In genomic region chr22:17855891-17856290, GRCh38 we compare ENCODE assay signal across 21 cellular contexts.
DNase-seq lines count a peak whose midpoint lies in the region; ATAC-seq, FAIRE-seq and TF ChIP-seq lines count a peak whose summit lies in the region.
"Had no signal": no experiment of that assay in that cellular context is flagged by ENCODE, and none has a peak within 500 bp of the region (broad histone marks: within the 10 kb centered on the region; RNA-seq: fewer than 3 reads in every experiment).

No MANE protein-coding gene starts in this region.

- H3K9me3 ChIP-seq in K562 (replicated peaks; ENCODE audit: control insufficient read depth, insufficient read depth, low read depth, low read length) (no peaks in the 10 kb centered on the region), esophagus muscularis mucosa (no peaks in the 10 kb centered on the region), mucosa of rectum (ENCODE audit: control insufficient read depth in 2 of 2, low read length in 2 of 2) (no peaks in the 10 kb centered on the region), stomach (no peaks in the 10 kb centered on the region), gastrocnemius medialis (no peaks in the 10 kb centered on the region), kidney (ENCODE audit: control insufficient read depth in 1 of 2, low read length in 2 of 2) (no peaks in the 10 kb centered on the region)
- H3K9me3 ChIP-seq: BLaER1, Peyer's patch had no signal

- no peaks in the 10 kb centered on the region; the same call in 2 of the 3 replicates for H3K36me3 ChIP-seq in K562 (ENCODE audit: control insufficient read depth, insufficient read depth, low read length)
- H3K36me3 ChIP-seq in esophagus muscularis mucosa = peaks cover 0 to 29% (median 9%) of the 10 kb centered on the region in 4 donors
- peaks cover 18 to 28% of the 10 kb centered on the region in 2 donors for H3K36me3 ChIP-seq in mucosa of rectum (ENCODE audit: control insufficient read depth in 2 of 2, insufficient read depth in 2 of 2, low read length in 2 of 2)
- peaks cover 0 to 27% (median 8%) of the 10 kb centered on the region in 4 donors for H3K36me3 ChIP-seq in stomach
- no peaks in the 10 kb centered on the region for H3K36me3 ChIP-seq in gastrocnemius medialis
- H3K36me3 ChIP-seq in kidney (ENCODE audit: control insufficient read depth in 1 of 2, insufficient read depth in 2 of 2, low read length in 2 of 2) = peaks cover 2 to 5% of the 10 kb centered on the region in 2 donors

- no peak for TF ChIP-seq EP300 in K562 (IDR thresholded peaks at IDR 0.05; ENCODE audit: low read length)
- TF ChIP-seq EP300 in esophagus muscularis mucosa (IDR thresholded peaks at IDR 0.05) = no peak
- TF ChIP-seq EP300 in stomach (IDR thresholded peaks at IDR 0.05) = no peak

- TF ChIP-seq POLR2A in K562 (conservative IDR thresholded peaks at IDR 0.05) = no peak
- no peak for TF ChIP-seq POLR2A in esophagus muscularis mucosa (IDR thresholded peaks at IDR 0.05; ENCODE audit: low read depth)
- TF ChIP-seq POLR2A in stomach (IDR thresholded peaks at IDR 0.05) = no peak
- no peak for TF ChIP-seq POLR2A in gastrocnemius medialis (IDR thresholded peaks at IDR 0.05)

- H3K4me3 ChIP-seq in K562 = no peak overlapping the region
- H3K4me3 ChIP-seq in esophagus muscularis mucosa = no peak overlapping the region
- no peak overlapping the region for H3K4me3 ChIP-seq in mucosa of rectum (ENCODE audit: low read length in 2 of 2)
- no peak overlapping the region for H3K4me3 ChIP-seq in stomach
- H3K4me3 ChIP-seq in gastrocnemius medialis = no peak overlapping the region
- no peak overlapping the region for H3K4me3 ChIP-seq in kidney (ENCODE audit: low read length in 2 of 2)
- H3K4me3 ChIP-seq: BLaER1, Peyer's patch had no signal

- no peak for TF ChIP-seq RAD21 in K562 (CRISPR knock-in tag; conservative IDR thresholded peaks at IDR 0.05 in 1 of 2, IDR thresholded peaks at IDR 0.05 in 1 of 2)

- peaks cover 0 to 5% of the 10 kb centered on the region in 2 experiments; a peak in 3 of 5 replicates for H3K4me1 ChIP-seq in K562 (replicated peaks in 1 of 2; ENCODE audit: control insufficient read depth in 2 of 2, insufficient read depth in 2 of 2, low read length in 2 of 2)
- H3K4me1 ChIP-seq in esophagus muscularis mucosa = peaks cover 55 to 93% (median 77%) of the 10 kb centered on the region in 4 donors
- peaks cover 31 to 36% of the 10 kb centered on the region in 2 donors for H3K4me1 ChIP-seq in mucosa of rectum (ENCODE audit: control insufficient read depth in 2 of 2, insufficient read depth in 2 of 2, low read length in 2 of 2)
- H3K4me1 ChIP-seq in stomach = peaks cover 4 to 52% (median 21%) of the 10 kb centered on the region in 4 donors
- peaks cover 24 to 34% of the 10 kb centered on the region in 2 donors for H3K4me1 ChIP-seq in gastrocnemius medialis
- H3K4me1 ChIP-seq in kidney (ENCODE audit: control insufficient read depth in 1 of 2, insufficient read depth in 1 of 2, low read depth in 1 of 2, low read length in 2 of 2) = peaks cover 4 to 14% of the 10 kb centered on the region in 2 donors

- BruUV-seq in K562 (replicated peaks; lab: Mats Ljungman, UMichigan) = no TSS peak

- intact Hi-C loops in K562 (cut with micrococcal nuclease) (no loop called here), esophagus muscularis mucosa (cut with DNase I) (no loop called here), stomach (cut with DNase I; ENCODE audit: low total_unique reads) (no loop called here), gastrocnemius medialis (cut with DNase I; ENCODE audit: low total_unique reads) (no loop called here), kidney (cut with DNase I) (no loop called here)

- H3K4me2 ChIP-seq in K562 (ENCODE audit: insufficient read depth, low read length) = no peak overlapping the region
- H3K4me2 ChIP-seq: BLaER1 had no signal

- TF ChIP-seq CTCF in K562 (IDR thresholded peaks at IDR 0.05 in 2 of 3, conservative IDR thresholded peaks at IDR 0.05 in 1 of 3; ENCODE audit: insufficient read depth in 2 of 3, low read depth in 1 of 3, low read length in 3 of 3) = no peak
- no peak for TF ChIP-seq CTCF in esophagus muscularis mucosa (IDR thresholded peaks at IDR 0.05)
- no peak for TF ChIP-seq CTCF in stomach (IDR thresholded peaks at IDR 0.05)
- no peak for TF ChIP-seq CTCF in RWPE1 (conservative IDR thresholded peaks at IDR 0.05; ENCODE audit: low read depth)
- no peak for TF ChIP-seq CTCF in gastrocnemius medialis (IDR thresholded peaks at IDR 0.05 in 4 of 5, conservative IDR thresholded peaks at IDR 0.05 in 1 of 5)
- no peak for TF ChIP-seq CTCF in kidney (IDR thresholded peaks at IDR 0.05; ENCODE audit: borderline replicate concordance, extremely low read depth, insufficient read depth)

- no peaks in the 10 kb centered on the region for H3K79me2 ChIP-seq in K562 (ENCODE audit: control insufficient read depth, insufficient read depth, low read length)

- H4K20me1 ChIP-seq in K562 (replicated peaks; ENCODE audit: control insufficient read depth, insufficient read depth, low read length) = peaks cover 10% of the 10 kb centered on the region

- H3K27me3 ChIP-seq in K562 (ENCODE audit: control insufficient read depth in 2 of 2, insufficient read depth in 2 of 2, low read length in 2 of 2) (no peaks in the 10 kb centered on the region), esophagus muscularis mucosa (no peaks in the 10 kb centered on the region), mucosa of rectum (ENCODE audit: control insufficient read depth in 2 of 2, insufficient read depth in 2 of 2, low read length in 2 of 2) (no peaks in the 10 kb centered on the region), stomach (no peaks in the 10 kb centered on the region), gastrocnemius medialis (no peaks in the 10 kb centered on the region)
- H3K27me3 ChIP-seq: BLaER1, Peyer's patch had no signal

- FAIRE-seq in K562 (lab: Jason Lieb, UNC) (no peak), kidney (lab: Jason Lieb, UNC) (no peak)
- FAIRE-seq: GM19239 had no signal

- H3K27ac ChIP-seq in K562 (ENCODE audit: extremely low read depth, low read depth, low read length) (no peak overlapping the region), esophagus muscularis mucosa (replicated peaks in 1 of 4) (peak overlapping the region; percentile 48 to 93 (median 92)), mucosa of rectum (ENCODE audit: low read depth in 2 of 2, low read length in 2 of 2) (peak overlapping the region; percentile 23 to 28), stomach (peak overlapping the region in 3 of 5 donors; percentile 36 to 87 (median 70)), RWPE1 (no peak overlapping the region), gastrocnemius medialis (no peak overlapping the region), kidney (ENCODE audit: low read depth in 2 of 2, low read length in 2 of 2) (no peak overlapping the region)
- H3K27ac ChIP-seq: BLaER1 had no signal

- POLR2A ChIA-PET in K562 (lab: Yijun Ruan, JAX) (interaction anchor here (0.7 kb wide), 1 partner anchor 9 kb away, joined by 3 read pairs; no protein-coding TSS in a partner anchor), RWPE1 (lab: Yijun Ruan, JAX; ENCODE audit: low non-redundant PET) (no interaction called here)

- H3K9me1 ChIP-seq in K562 (ENCODE audit: control insufficient read depth, insufficient read depth, low read length) = no peaks in the 10 kb centered on the region

- in situ Hi-C loops in K562 (cut with MboI) (no loop called here), gastrocnemius medialis (cut with MboI; ENCODE audit: low sequenced_read_pairs in 4 of 4) (no loop called here)

- DNase-seq in K562 (ENCODE audit: extremely low read depth in 1 of 4, low spot score in 3 of 4) (no peak), esophagus muscularis mucosa (ENCODE audit: extremely low spot score) (no peak), stomach (no peak), NCI-H345 treated with DMSO at 0.1 percent for 48 hours (lab: John Stamatoyannopoulos, UW; ENCODE audit: unreplicated experiment) (no peak), RWPE1 (ENCODE audit: low spot score) (no peak), gastrocnemius medialis (no peak), kidney (no peak)
- DNase-seq: CD4-positive, alpha-beta T cell; COR-L47; DMS79; Karpas-422; MV-4-11; NCI-H1694; NCI-H2081; NCI-H2171 treated with DMSO at 0.1 percent for 48 hours; NCI-H446; NCI-H526; Peyer's patch had no signal

- no peak overlapping the region for H3K9ac ChIP-seq in K562 (ENCODE audit: insufficient read depth in 1 of 2, low read depth in 2 of 2, low read length in 2 of 2)
- no peak overlapping the region for H3K9ac ChIP-seq in mucosa of rectum (ENCODE audit: low read depth in 1 of 2, low read length in 2 of 2)
- no peak overlapping the region for H3K9ac ChIP-seq in kidney (ENCODE audit: low read length in 2 of 2)
- H3K9ac ChIP-seq: BLaER1 had no signal

- H2AFZ ChIP-seq in K562 (ENCODE audit: low read depth, low read length) = no peak overlapping the region

- WGBS in K562 (ENCODE audit: insufficient coverage, low coverage, missing lambda C conversion rate) = 88% methylated on average over 7 of the region's 7 CpGs
- 94% methylated on average over 7 of the region's 7 CpGs for WGBS in esophagus muscularis mucosa
- WGBS in stomach, 5 donors = 86 to 98% (median 93%) methylated on average over 7 of the region's 7 CpGs

- ATAC-seq in K562 (peak; percentile 11; the same call in 1 of the 3 replicates), gastrocnemius medialis (no peak)

- CTCF ChIA-PET in K562 (lab: Yijun Ruan, JAX; ENCODE audit: low intra/inter-chr PET ratio) (no interaction called here), RWPE1 (lab: Yijun Ruan, JAX) (no interaction called here)

TF ChIP-seq in K562, 482 proteins besides CTCF, POLR2A, EP300 and RAD21 (continues in another document):
- no peak for TF ChIP-seq DDX20 (tag; IDR thresholded peaks at IDR 0.05; ENCODE audit: low read depth)
- TF ChIP-seq NCOA2 (IDR thresholded peaks at IDR 0.05; ENCODE audit: partially characterized antibody in 2 of 2) = no peak
- no peak for TF ChIP-seq ELK1 (CRISPR knock-in tag; IDR thresholded peaks at IDR 0.05)

Comparison
In these comparisons a context has a peak if more than half of its experiments do, and no peak if none do; other contexts are left out.
1. H3K27ac ChIP-seq: peak in esophagus muscularis mucosa (4 of 4), mucosa of rectum (2 of 2) and stomach (3 of 5); none in K562 (single experiment), RWPE1 (single experiment), gastrocnemius medialis (0 of 4) and kidney (0 of 2).